8 cellular contexts compared by ENCODE assay signal in genomic region chr2:127673304-127674069, GRCh38. TPM values are rescaled to one million over a fixed set of nuclear protein-coding genes. Genes with fewer than 3 reads are reported as not detected.
DNase-seq lines count a peak whose midpoint lies in the region; ATAC-seq and TF ChIP-seq lines count a peak whose summit lies in the region.
"Had no signal": no experiment of that assay in that cellular context is flagged by ENCODE, and none has a peak within 500 bp of the region (broad histone marks: within the 10 kb centered on the region; RNA-seq: fewer than 3 reads in every experiment).

No MANE protein-coding gene starts in this region.

- H3K27ac ChIP-seq in H9 (ENCODE audit: insufficient read length, low read depth, low read length) (no peak overlapping the region), lung (ENCODE audit: low read depth in 1 of 2, low read length in 1 of 2) (peak overlapping the region; percentile 82 to 99), subcutaneous abdominal adipose tissue (ENCODE audit: low read depth, low read length) (peak overlapping the region; percentile 78)

- DNase-seq in H9: peak; percentile 28
- DNase-seq in central memory CD8-positive, alpha-beta T cell (ENCODE audit: low spot score in 2 of 2): no peak
- no peak for DNase-seq in lung (ENCODE audit: low spot score)
- DNase-seq in NCI-H2107 (lab: John Stamatoyannopoulos, UW): no peak
- no peak for DNase-seq in activated CD4-positive, alpha-beta T cell treated with anti-CD3 and anti-CD28 coated beads, Interleukin-2, amount 10 ng/mL, durations not matched to agents 24 days and 14 days
- no peak for DNase-seq in SW 1271 (lab: John Stamatoyannopoulos, UW)
- DNase-seq: effector CD8-positive, alpha-beta T cell had no signal

- TF ChIP-seq CTCF in H9 (conservative IDR thresholded peaks at IDR 0.05) (no peak), lung (IDR thresholded peaks at IDR 0.05; ENCODE audit: control extremely low read depth, extremely low read depth) (no peak)

- no peak for ATAC-seq in central memory CD8-positive, alpha-beta T cell (replicated peaks; ENCODE audit: extremely low read depth, poor library complexity, severe bottlenecking)
- ATAC-seq in lung (ENCODE audit: insufficient read depth, low FRiP score): no peak

- no peak overlapping the region for H2BK15ac ChIP-seq in H9 (ENCODE audit: low read depth, low read length)

- no peak overlapping the region for H3K9ac ChIP-seq in H9 (ENCODE audit: extremely low read depth, insufficient read length, low read length)
- peak overlapping the region in 4 of 5 donors; percentile 21 to 77 (median 54) for H3K9ac ChIP-seq in subcutaneous abdominal adipose tissue (ENCODE audit: low read length in 5 of 5)

- H3K36me3 Mint-ChIP-seq in H9 (ENCODE audit: insufficient read depth in 1 of 3, low read depth in 3 of 3): no peaks in the 10 kb centered on the region; a peak in 1 of 7 replicates
- H3K36me3 Mint-ChIP-seq in central memory CD8-positive, alpha-beta T cell (ENCODE audit: insufficient read depth): no peaks in the 10 kb centered on the region
- peaks cover 2% of the 10 kb centered on the region for H3K36me3 Mint-ChIP-seq in activated CD4-positive, alpha-beta T cell treated with anti-CD3 and anti-CD28 coated beads, Interleukin-2, amount 10 ng/mL, durations not matched to agents 24 days and 14 days (ENCODE audit: low read depth)

- H3K9me3 ChIP-seq in H9 (ENCODE audit: control insufficient read depth, low read depth, low read length): no peaks in the 10 kb centered on the region
- H3K9me3 ChIP-seq in lung (ENCODE audit: control insufficient read depth in 2 of 2, insufficient read depth in 1 of 2, low read length in 1 of 2): no peaks in the 10 kb centered on the region
- no peaks in the 10 kb centered on the region for H3K9me3 ChIP-seq in subcutaneous abdominal adipose tissue (ENCODE audit: control insufficient read depth in 5 of 5, low read length in 5 of 5)

- no peak overlapping the region for H4K5ac ChIP-seq in H9 (ENCODE audit: insufficient read length, low read depth, low read length)

- no peak overlapping the region for H4K91ac ChIP-seq in H9 (ENCODE audit: insufficient read length, low read depth, low read length)

- H3K4me2 ChIP-seq in H9 (ENCODE audit: insufficient read depth, insufficient read length, low read length): no peak overlapping the region

- no peak overlapping the region for H3K27ac Mint-ChIP-seq in H9
- no peak overlapping the region for H3K27ac Mint-ChIP-seq in central memory CD8-positive, alpha-beta T cell (ENCODE audit: low read depth)
- H3K27ac Mint-ChIP-seq in activated CD4-positive, alpha-beta T cell treated with anti-CD3 and anti-CD28 coated beads, Interleukin-2, amount 10 ng/mL, durations not matched to agents 24 days and 14 days: no peak overlapping the region

- H4K20me1 ChIP-seq in H9 (ENCODE audit: control insufficient read depth, insufficient read depth, insufficient read length): no peaks in the 10 kb centered on the region

- H3K14ac ChIP-seq in H9 (ENCODE audit: insufficient read depth, low read length): no peak overlapping the region

- no peak overlapping the region for H4K8ac ChIP-seq in H9 (replicated peaks; ENCODE audit: insufficient read length, low read depth, low read length)

- no peak overlapping the region for H3K18ac ChIP-seq in H9 (ENCODE audit: insufficient read length, low read depth, low read length)

- peak overlapping the region; percentile 66 for H3K4me3 ChIP-seq in lung
- H3K4me3 ChIP-seq in subcutaneous abdominal adipose tissue (ENCODE audit: low read depth in 1 of 5, low read length in 5 of 5): peak overlapping the region; percentile 13 to 78 (median 76)

- no peak overlapping the region for H2AK5ac ChIP-seq in H9 (ENCODE audit: insufficient read length, low read length)

- H3K79me1 ChIP-seq in H9 (ENCODE audit: insufficient read depth, low read depth, low read length, poor library complexity, severe bottlenecking): no peaks in the 10 kb centered on the region

- H3K23ac ChIP-seq in H9 (ENCODE audit: insufficient read length, low read depth, low read length): no peak overlapping the region

- peak overlapping the region; percentile 61 to 66; a peak in 3 of 5 replicates for H3K4me3 Mint-ChIP-seq in H9
- H3K4me3 Mint-ChIP-seq in central memory CD8-positive, alpha-beta T cell: peak overlapping the region; percentile 80
- H3K4me3 Mint-ChIP-seq in activated CD4-positive, alpha-beta T cell treated with anti-CD3 and anti-CD28 coated beads, Interleukin-2, amount 10 ng/mL, durations not matched to agents 24 days and 14 days: no peak overlapping the region

- no peak overlapping the region for H3K4ac ChIP-seq in H9 (ENCODE audit: low read depth, low read length)

- H3K79me2 ChIP-seq in H9 (ENCODE audit: insufficient read depth, low read length): no peaks in the 10 kb centered on the region

- intact Hi-C loops in activated CD4-positive, alpha-beta T cell treated with anti-CD3 and anti-CD28 coated beads, Interleukin-2, amount 10 ng/mL, durations not matched to agents 24 days and 14 days (cut with micrococcal nuclease): no loop called here

- no peak overlapping the region for H2BK5ac ChIP-seq in H9 (ENCODE audit: insufficient read length, low read length)

- H3K23me2 ChIP-seq in H9 (ENCODE audit: insufficient read length, low read depth, low read length, poor library complexity, severe bottlenecking): peaks cover 6% of the 10 kb centered on the region

- H2AFZ ChIP-seq in H9 (ENCODE audit: low read length): no peak overlapping the region

- H2BK120ac ChIP-seq in H9 (ENCODE audit: low read depth, low read length, poor library complexity, severe bottlenecking): no peak overlapping the region

- no peaks in the 10 kb centered on the region for H3K9me3 Mint-ChIP-seq in H9
- no peaks in the 10 kb centered on the region for H3K9me3 Mint-ChIP-seq in central memory CD8-positive, alpha-beta T cell
- no peaks in the 10 kb centered on the region for H3K9me3 Mint-ChIP-seq in activated CD4-positive, alpha-beta T cell treated with anti-CD3 and anti-CD28 coated beads, Interleukin-2, amount 10 ng/mL, durations not matched to agents 24 days and 14 days

- H3K56ac ChIP-seq in H9 (ENCODE audit: insufficient read length, low read depth, low read length): no peak overlapping the region

- peaks cover 6 to 10% of the 10 kb centered on the region in 2 experiments; a peak in 3 of 4 replicates for H3K4me1 Mint-ChIP-seq in H9
- H3K4me1 Mint-ChIP-seq in central memory CD8-positive, alpha-beta T cell: peaks cover 11% of the 10 kb centered on the region
- H3K4me1 Mint-ChIP-seq in activated CD4-positive, alpha-beta T cell treated with anti-CD3 and anti-CD28 coated beads, Interleukin-2, amount 10 ng/mL, durations not matched to agents 24 days and 14 days: peaks cover 4% of the 10 kb centered on the region

- H3K27me3 Mint-ChIP-seq in H9 (ENCODE audit: low read depth): peaks cover 81% of the 10 kb centered on the region
- H3K27me3 Mint-ChIP-seq in central memory CD8-positive, alpha-beta T cell: peaks cover 91% of the 10 kb centered on the region
- peaks cover 69% of the 10 kb centered on the region for H3K27me3 Mint-ChIP-seq in activated CD4-positive, alpha-beta T cell treated with anti-CD3 and anti-CD28 coated beads, Interleukin-2, amount 10 ng/mL, durations not matched to agents 24 days and 14 days

- H3K4me1 ChIP-seq in H9 (ENCODE audit: insufficient read depth, low read length) (no peaks in the 10 kb centered on the region), lung (ENCODE audit: control insufficient read depth in 2 of 2, insufficient read depth in 2 of 2, low read length in 2 of 2) (peaks cover 0 to 15% of the 10 kb centered on the region in 2 donors), subcutaneous abdominal adipose tissue (ENCODE audit: control insufficient read depth in 5 of 5, insufficient read depth in 5 of 5, low read length in 5 of 5) (peaks cover 5 to 70% (median 42%) of the 10 kb centered on the region in 5 donors)

- H3T11ph ChIP-seq in H9 (ENCODE audit: low read length): no peak overlapping the region

- WGBS in H9 (ENCODE audit: extremely low coverage, insufficient read length, low lambda C conversion rate): no CpG with 5 or more reads among the region's 17 CpGs
- WGBS in lung, 2 donors: 73 to 83% methylated on average over 17 of the region's 17 CpGs

- no peaks in the 10 kb centered on the region for H3K36me3 ChIP-seq in lung (ENCODE audit: control insufficient read depth in 2 of 2, insufficient read depth in 2 of 2, low read length in 2 of 2)
- H3K36me3 ChIP-seq in subcutaneous abdominal adipose tissue (ENCODE audit: control insufficient read depth in 5 of 5, insufficient read depth in 5 of 5, low read length in 5 of 5): peaks cover 0 to 5% (median 0%) of the 10 kb centered on the region in 5 donors

- no peak overlapping the region for H2BK12ac ChIP-seq in H9 (ENCODE audit: insufficient read length, low read depth, low read length)

- H2BK20ac ChIP-seq in H9 (ENCODE audit: low read depth, low read length, poor library complexity, severe bottlenecking): no peak overlapping the region

- H3K27me3 ChIP-seq in H9 (ENCODE audit: insufficient read depth, low read length) (peaks cover 13% of the 10 kb centered on the region), lung (ENCODE audit: control insufficient read depth, insufficient read depth) (no peaks in the 10 kb centered on the region), subcutaneous abdominal adipose tissue (ENCODE audit: control insufficient read depth in 5 of 5, insufficient read depth in 4 of 5, low read length in 5 of 5) (peaks cover 0 to 3% (median 0%) of the 10 kb centered on the region in 5 donors)

RNA-seq across cellular contexts. Expression of gene LIMS2, which starts 1.8 kb away (rescaled TPM):
- 5.7 and 5.9 TPM in 2 replicates for total RNA-seq in H9 (2021)
- 100 to 1,000 TPM in 1 of 2 donors, 10 to 100 TPM in 1; 22.2 to 111 TPM for total RNA-seq in lung
- 100 to 1,000 TPM in 1 of 2 donors, 10 to 100 TPM in 1; 49.6 to 138 TPM for polyA plus RNA-seq in lung
- total RNA-seq in activated CD4-positive, alpha-beta T cell treated with anti-CD3 and anti-CD28 coated beads, Interleukin-2, amount 10 ng/mL, durations not matched to agents 24 days and 14 days: 7.2 and 8.4 TPM in 2 replicates

RNA-seq across cellular contexts. Expression of gene GPR17, which starts 27.5 kb away (rescaled TPM):
- total RNA-seq in H9 (2021): 0.35 TPM in 1 of 2 replicates, not detected in the other
- total RNA-seq in lung: under 1 TPM in 1 of 2 donors, not detected in 1; 0.40 TPM
- 1 to 10 TPM in 1 of 2 donors, under 1 TPM in 1; 0.30 to 1.4 TPM for polyA plus RNA-seq in lung
- total RNA-seq in activated CD4-positive, alpha-beta T cell treated with anti-CD3 and anti-CD28 coated beads, Interleukin-2, amount 10 ng/mL, durations not matched to agents 24 days and 14 days: not detected in 2 replicates

RNA-seq across cellular contexts. Expression of gene SFT2D3, which starts 27.8 kb away (rescaled TPM):
- total RNA-seq in H9 (2021) (4.7 and 5.0 TPM in 2 replicates), lung (10 to 100 TPM in 1 of 2 donors, 1 to 10 TPM in 1; 7.1 to 11.0 TPM)
- 1 to 10 TPM; 5.0 to 9.9 TPM for polyA plus RNA-seq in lung
- 5.9 and 6.3 TPM in 2 replicates for total RNA-seq in activated CD4-positive, alpha-beta T cell treated with anti-CD3 and anti-CD28 coated beads, Interleukin-2, amount 10 ng/mL, durations not matched to agents 24 days and 14 days
